10 cellular contexts compared by ENCODE assay signal in the genomic region with DNA sequence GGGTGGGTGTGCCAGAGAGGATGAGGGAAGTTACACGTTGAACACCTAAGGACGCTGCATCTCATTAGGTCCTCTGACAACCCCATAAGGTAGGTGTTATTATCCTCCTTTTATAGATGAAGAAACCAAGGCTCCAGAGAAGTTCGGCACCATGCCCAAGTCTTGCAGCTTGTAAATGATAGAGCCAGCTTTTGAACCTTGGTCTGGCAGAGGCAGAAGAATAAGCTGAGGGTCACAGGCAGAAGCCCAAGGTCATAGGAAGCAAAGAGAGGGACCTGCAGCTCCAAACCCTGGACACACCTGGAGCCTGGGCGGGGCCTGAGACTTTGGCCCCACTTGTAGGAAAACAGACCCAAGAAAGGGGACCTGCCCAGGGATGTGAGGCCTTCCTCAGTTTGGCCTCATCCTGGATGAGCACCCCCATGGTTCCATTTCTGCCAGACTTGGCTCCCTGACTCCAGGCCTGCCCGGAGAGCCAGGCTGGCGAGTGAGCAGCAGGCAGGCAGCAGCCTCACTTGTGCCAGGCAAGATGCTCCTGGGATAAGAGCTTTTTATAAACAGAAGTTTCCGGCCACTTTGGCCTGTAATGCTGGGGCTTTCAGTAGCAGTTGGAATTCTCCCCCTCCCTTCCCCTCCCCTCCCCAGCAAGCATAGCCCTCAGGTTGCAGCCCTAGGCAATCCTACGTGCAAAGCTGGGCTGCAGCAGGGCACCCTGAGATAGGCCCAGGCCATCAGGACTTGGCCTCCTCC. TPM values are rescaled to one million over a fixed set of nuclear protein-coding genes. Genes with fewer than 3 reads are reported as not detected.
DNase-seq lines count a peak whose midpoint lies in the region; ATAC-seq, FAIRE-seq and TF ChIP-seq lines count a peak whose summit lies in the region.
"Had no signal": no experiment of that assay in that cellular context is flagged by ENCODE, and none has a peak within 500 bp of the region (broad histone marks: within the 10 kb centered on the region; RNA-seq: fewer than 3 reads in every experiment).

No MANE protein-coding gene starts in this region.

- POLR2A ChIA-PET in PC-3 (lab: Charles Lee; ENCODE audit: unreplicated experiment) = interaction anchor here (0.7 kb wide), 1 partner anchor 13 kb away, joined by 19 read pairs; no protein-coding TSS in a partner anchor
- POLR2A ChIA-PET in endothelial cell of umbilical vein (lab: Charles Lee) = no interaction called here

- H3K4me3 ChIP-seq in PC-3 (ENCODE audit: low read length) = peak overlapping the region; percentile 71
- H3K4me3 ChIP-seq in endothelial cell of umbilical vein (replicated peaks in 1 of 3; ENCODE audit: insufficient read depth in 1 of 3, low read depth in 1 of 3, low read length in 3 of 3) = no peak overlapping the region
- no peak overlapping the region for H3K4me3 ChIP-seq in small intestine (ENCODE audit: low read depth in 1 of 2, low read length in 2 of 2)

- no peaks in the 10 kb centered on the region for H3K79me2 ChIP-seq in PC-3 (ENCODE audit: low read length)
- H3K79me2 ChIP-seq in endothelial cell of umbilical vein (ENCODE audit: control insufficient read depth, insufficient read depth, low read length) = no peaks in the 10 kb centered on the region

- no peak for ATAC-seq in PC-3

- H3K36me3 Mint-ChIP-seq in T-helper 1 cell treated with Interleukin-12 subunit alpha and Interleukin-12 subunit beta and Interleukin-4 antibody, amounts not matched to agents 30 μg/mL and 1 μg/mL, for 36 hours (ENCODE audit: low read depth) = peaks cover 5% of the 10 kb centered on the region

- H3K9me3 Mint-ChIP-seq in T-helper 1 cell treated with Interleukin-12 subunit alpha and Interleukin-12 subunit beta and Interleukin-4 antibody, amounts not matched to agents 30 μg/mL and 1 μg/mL, for 36 hours = no peaks in the 10 kb centered on the region

- BruUV-seq in PC-3 (replicated peaks; lab: Mats Ljungman, UMichigan) = no TSS peak
- BruUV-seq in endothelial cell of umbilical vein (replicated peaks; lab: Mats Ljungman, UMichigan) = no TSS peak

- H3K27ac Mint-ChIP-seq in T-helper 1 cell treated with Interleukin-12 subunit alpha and Interleukin-12 subunit beta and Interleukin-4 antibody, amounts not matched to agents 30 μg/mL and 1 μg/mL, for 36 hours = peak overlapping the region; percentile 57

- no peak overlapping the region for H3K27ac ChIP-seq in PC-3 (ENCODE audit: low read length)
- no peak overlapping the region for H3K27ac ChIP-seq in endothelial cell of umbilical vein (ENCODE audit: insufficient read depth, low read depth, low read length)
- H3K27ac ChIP-seq in small intestine (ENCODE audit: low read depth in 1 of 2, low read length in 1 of 2) = no peak overlapping the region

- no peak for DNase-seq in T-helper 1 cell
- no peak for DNase-seq in PC-3
- no peak for DNase-seq in endothelial cell of umbilical vein (ENCODE audit: low read depth, low spot score)
- peak; percentile 29 for DNase-seq in small intestine
- no peak for DNase-seq in AG08395 (ENCODE audit: low spot score)
- no peak for DNase-seq in erythroblast (lab: John Stamatoyannopoulos, UW)
- no peak for DNase-seq in GM12892 (ENCODE audit: insufficient read length)
- DNase-seq: activated effector memory CD4-positive, alpha-beta T cell treated with anti-CD3 and anti-CD28 coated beads, Interleukin-2, amount 50 U/mL, for 16 hours had no signal

- no peaks in the 10 kb centered on the region for H4K20me1 ChIP-seq in PC-3 (ENCODE audit: low read length)
- no peaks in the 10 kb centered on the region for H4K20me1 ChIP-seq in endothelial cell of umbilical vein (replicated peaks; ENCODE audit: control insufficient read depth, extremely low read depth, insufficient read depth, low read length)

- WGBS in small intestine, 3 donors = 31 to 62% (median 48%) methylated on average over 8 of the region's 8 CpGs

- FAIRE-seq in endothelial cell of umbilical vein (lab: Jason Lieb, UNC) = no peak
- no peak for FAIRE-seq in small intestine (lab: Jason Lieb, UNC)
- no peak for FAIRE-seq in GM12892 (lab: Jason Lieb, UNC)
- FAIRE-seq: GM19239 had no signal

- no peaks in the 10 kb centered on the region for H3K9me1 ChIP-seq in endothelial cell of umbilical vein (replicated peaks; ENCODE audit: control insufficient read depth, extremely low read depth, insufficient read depth, low read length)

- H3K4me1 ChIP-seq in PC-3 (ENCODE audit: insufficient read depth, low read length) (no peaks in the 10 kb centered on the region; the same call in 1 of the 2 replicates), endothelial cell of umbilical vein (ENCODE audit: control insufficient read depth, extremely low read depth, insufficient read depth, low read length) (peaks cover 10% of the 10 kb centered on the region), small intestine (ENCODE audit: control insufficient read depth in 2 of 2, insufficient read depth in 1 of 2, low read depth in 1 of 2, low read length in 1 of 2) (peaks cover 0 to 9% of the 10 kb centered on the region in 2 donors)

- H3K9ac ChIP-seq in PC-3 (ENCODE audit: low read length) (no peak overlapping the region), endothelial cell of umbilical vein (replicated peaks; ENCODE audit: extremely low read depth, insufficient read depth, low read length) (no peak overlapping the region)

- CTCF ChIA-PET in PC-3 (lab: Charles Lee) (no interaction called here), endothelial cell of umbilical vein (lab: Charles Lee) (interaction anchor here (1.2 to 2.3 kb wide), 4 partner anchors 10 to 43 kb away, joined by 5 to 14 read pairs (median 6); no protein-coding TSS in a partner anchor)

- H3K4me3 Mint-ChIP-seq in T-helper 1 cell treated with Interleukin-12 subunit alpha and Interleukin-12 subunit beta and Interleukin-4 antibody, amounts not matched to agents 30 μg/mL and 1 μg/mL, for 36 hours = peak overlapping the region; percentile 73

- dilution Hi-C loops in endothelial cell of umbilical vein (cut with MboI; ENCODE audit: extremely low pct_ligation_motif_present, low sequenced_read_pairs) = no loop called here

- no peaks in the 10 kb centered on the region for H3K9me3 ChIP-seq in PC-3 (ENCODE audit: low read length)
- no peaks in the 10 kb centered on the region for H3K9me3 ChIP-seq in endothelial cell of umbilical vein (replicated peaks; ENCODE audit: control insufficient read depth, insufficient read depth, low read length)
- H3K9me3 ChIP-seq in small intestine (ENCODE audit: control insufficient read depth, low read depth) = no peaks in the 10 kb centered on the region

- no peaks in the 10 kb centered on the region for H3K36me3 ChIP-seq in PC-3 (ENCODE audit: low read depth, low read length)
- H3K36me3 ChIP-seq in endothelial cell of umbilical vein (ENCODE audit: control insufficient read depth in 2 of 2, extremely low read depth in 1 of 2, insufficient read depth in 2 of 2, low read length in 2 of 2) = no peaks in the 10 kb centered on the region
- H3K36me3 ChIP-seq in small intestine (ENCODE audit: control insufficient read depth in 2 of 2, insufficient read depth in 2 of 2, low read length in 2 of 2) = no peaks in the 10 kb centered on the region

- H3F3A ChIP-seq in PC-3 (ENCODE audit: low read length, unreplicated experiment) = no peaks in the 10 kb centered on the region

- H3K9me2 ChIP-seq in PC-3 (replicated peaks; ENCODE audit: low read length) = no peaks in the 10 kb centered on the region

- H3K4me2 ChIP-seq in PC-3 (ENCODE audit: low read length) = peak overlapping the region; percentile 89
- H3K4me2 ChIP-seq in endothelial cell of umbilical vein (ENCODE audit: insufficient read depth, low read length) = peak overlapping the region; percentile 24

- peaks cover 48% of the 10 kb centered on the region for H3K27me3 Mint-ChIP-seq in T-helper 1 cell treated with Interleukin-12 subunit alpha and Interleukin-12 subunit beta and Interleukin-4 antibody, amounts not matched to agents 30 μg/mL and 1 μg/mL, for 36 hours (ENCODE audit: low read depth)

- H3K27me3 ChIP-seq in PC-3 (ENCODE audit: low read length) = peaks cover 17% of the 10 kb centered on the region
- peaks cover 28 to 33% of the 10 kb centered on the region in 2 experiments for H3K27me3 ChIP-seq in endothelial cell of umbilical vein (ENCODE audit: control insufficient read depth in 2 of 2, insufficient read depth in 2 of 2, low read length in 2 of 2)
- peaks cover 0 to 5% of the 10 kb centered on the region in 2 donors for H3K27me3 ChIP-seq in small intestine (ENCODE audit: control insufficient read depth in 2 of 2, insufficient read depth in 2 of 2, low read length in 2 of 2)

- intact Hi-C loops in PC-3 (cut with micrococcal nuclease) (loop anchor here (10.0 kb wide), 1 partner anchor 139 kb away; no protein-coding TSS in a partner anchor), endothelial cell of umbilical vein (cut with micrococcal nuclease) (loop anchor here (1.0 kb wide), 1 partner anchor 11 kb away; no protein-coding TSS in a partner anchor)

- H2AFZ ChIP-seq in PC-3 (ENCODE audit: low read length) (peak overlapping the region; percentile 79; the same call in 1 of the 2 replicates), endothelial cell of umbilical vein (ENCODE audit: low read depth, low read length) (no peak overlapping the region)

- peaks cover 26% of the 10 kb centered on the region for H3K4me1 Mint-ChIP-seq in T-helper 1 cell treated with Interleukin-12 subunit alpha and Interleukin-12 subunit beta and Interleukin-4 antibody, amounts not matched to agents 30 μg/mL and 1 μg/mL, for 36 hours (ENCODE audit: low read depth)

- TF ChIP-seq POLR2A in endothelial cell of umbilical vein (IDR thresholded peaks at IDR 0.05; ENCODE audit: low read depth, low read length) = no peak
- TF ChIP-seq POLR2A in erythroblast (IDR thresholded peaks at IDR 0.05; ENCODE audit: low read length) = no peak
- TF ChIP-seq POLR2A in GM12892 (IDR thresholded peaks at IDR 0.05; ENCODE audit: low read depth, low read length) = no peak

- TF ChIP-seq CTCF in PC-3 (conservative IDR thresholded peaks at IDR 0.05; ENCODE audit: low read depth, low read length) = no peak
- no peak for TF ChIP-seq CTCF in endothelial cell of umbilical vein (IDR thresholded peaks at IDR 0.05; ENCODE audit: extremely low read depth in 1 of 2, insufficient read depth in 1 of 2, low read depth in 1 of 2, low read length in 2 of 2)

RNA-seq across cellular contexts. Expression of gene KCNH2, which starts 2.4 kb away (rescaled TPM):
- total RNA-seq in PC-3 (2014; rRNA removed) (0.84 and 1.6 TPM in 2 replicates), endothelial cell of umbilical vein (0.09 TPM in 1 of 2 replicates, not detected in the other)
- polyA plus RNA-seq in endothelial cell of umbilical vein (0.03 and 0.10 TPM in 2 replicates), small intestine (1 to 10 TPM in 2 of 3 donors, not detected in 1; 2.4 to 5.7 TPM)
- 0.06 TPM in 2 replicates for polyA plus RNA-seq in endothelial cell of umbilical vein (2011; cell fraction: cytosol; rRNA removed)
- polyA plus RNA-seq in endothelial cell of umbilical vein (2011; cell fraction: nucleus; rRNA removed) = 0.07 and 0.15 TPM in 2 replicates
- 0.08 and 0.14 TPM in 2 replicates for polyA plus RNA-seq in endothelial cell of umbilical vein (2012)
- polyA minus RNA-seq in endothelial cell of umbilical vein = 3.1 TPM in 2 replicates
- polyA minus RNA-seq in endothelial cell of umbilical vein (2011; cell fraction: cytosol; rRNA and poly(A)+ RNA removed) = not detected
- not detected in 2 replicates for polyA minus RNA-seq in endothelial cell of umbilical vein (2011; cell fraction: nucleus; rRNA and poly(A)+ RNA removed)
- 0.11 TPM for polyA plus RNA-seq in GM12892 (2012; ENCODE audit: missing spikeins)

RNA-seq across cellular contexts. Expression of gene NOS3, which starts 15.1 kb away (rescaled TPM):
- total RNA-seq in PC-3 (2014; rRNA removed) = 0.66 and 2.5 TPM in 2 replicates
- total RNA-seq in endothelial cell of umbilical vein = 51.4 and 82.8 TPM in 2 replicates
- polyA plus RNA-seq in endothelial cell of umbilical vein = 95.1 and 120 TPM in 2 replicates
- polyA plus RNA-seq in endothelial cell of umbilical vein (2011; cell fraction: cytosol; rRNA removed) = 35.6 and 46.0 TPM in 2 replicates
- 101 and 123 TPM in 2 replicates for polyA plus RNA-seq in endothelial cell of umbilical vein (2011; cell fraction: nucleus; rRNA removed)
- polyA plus RNA-seq in endothelial cell of umbilical vein (2012) = 59.2 and 81.5 TPM in 2 replicates
- polyA minus RNA-seq in endothelial cell of umbilical vein = 55.3 and 69.1 TPM in 2 replicates
- polyA minus RNA-seq in endothelial cell of umbilical vein (2011; cell fraction: cytosol; rRNA and poly(A)+ RNA removed) = not detected
- polyA minus RNA-seq in endothelial cell of umbilical vein (2011; cell fraction: nucleus; rRNA and poly(A)+ RNA removed) = 40.8 and 66.5 TPM in 2 replicates
- 10 to 100 TPM in 1 of 3 donors, under 1 TPM in 2; 0.45 to 14.7 (median 0.54) TPM for polyA plus RNA-seq in small intestine
- 0.23 TPM for polyA plus RNA-seq in GM12892 (2012; ENCODE audit: missing spikeins)

RNA-seq across cellular contexts. Expression of gene ATG9B, which starts 48.6 kb away (rescaled TPM):
- 1.2 and 1.3 TPM in 2 replicates for total RNA-seq in PC-3 (2014; rRNA removed)
- not detected in 2 replicates for total RNA-seq in endothelial cell of umbilical vein
- polyA plus RNA-seq in endothelial cell of umbilical vein = 0.02 and 0.04 TPM in 2 replicates
- 0.03 and 0.10 TPM in 2 replicates for polyA plus RNA-seq in endothelial cell of umbilical vein (2011; cell fraction: cytosol; rRNA removed)
- polyA plus RNA-seq in endothelial cell of umbilical vein (2011; cell fraction: nucleus; rRNA removed) = 0.83 and 0.92 TPM in 2 replicates
- 2.6 and 4.2 TPM in 2 replicates for polyA plus RNA-seq in endothelial cell of umbilical vein (2012)
- 0.04 TPM in 1 of 2 replicates, not detected in the other for polyA minus RNA-seq in endothelial cell of umbilical vein
- not detected for polyA minus RNA-seq in endothelial cell of umbilical vein (2011; cell fraction: cytosol; rRNA and poly(A)+ RNA removed)
- polyA minus RNA-seq in endothelial cell of umbilical vein (2011; cell fraction: nucleus; rRNA and poly(A)+ RNA removed) = not detected in 2 replicates
- polyA plus RNA-seq in small intestine = 1 to 10 TPM in 1 of 3 donors, under 1 TPM in 2; 0.22 to 1.6 (median 0.52) TPM
- polyA plus RNA-seq in GM12892 (2012; ENCODE audit: missing spikeins) = 0.25 TPM

RNA-seq across cellular contexts. Expression of gene ABCB8, which starts 52.5 kb away (rescaled TPM):
- total RNA-seq in PC-3 (2014; rRNA removed) (58.4 and 95.7 TPM in 2 replicates), endothelial cell of umbilical vein (46.3 and 48.5 TPM in 2 replicates)
- polyA plus RNA-seq in endothelial cell of umbilical vein (38.0 and 43.2 TPM in 2 replicates), small intestine (10 to 100 TPM; 15.4 to 29.9 (median 15.7) TPM)
- polyA plus RNA-seq in endothelial cell of umbilical vein (2011; cell fraction: cytosol; rRNA removed) = 17.0 and 24.0 TPM in 2 replicates
- 72.9 and 73.6 TPM in 2 replicates for polyA plus RNA-seq in endothelial cell of umbilical vein (2011; cell fraction: nucleus; rRNA removed)
- 25.7 and 27.7 TPM in 2 replicates for polyA plus RNA-seq in endothelial cell of umbilical vein (2012)
- polyA minus RNA-seq in endothelial cell of umbilical vein = 31.4 and 40.4 TPM in 2 replicates
- polyA minus RNA-seq in endothelial cell of umbilical vein (2011; cell fraction: cytosol; rRNA and poly(A)+ RNA removed) = 24.2 TPM
- 27.7 and 42.7 TPM in 2 replicates for polyA minus RNA-seq in endothelial cell of umbilical vein (2011; cell fraction: nucleus; rRNA and poly(A)+ RNA removed)
- polyA plus RNA-seq in GM12892 (2012; ENCODE audit: missing spikeins) = 8.2 TPM

Comparison
In these comparisons a context has a peak if more than half of its experiments do, and no peak if none do; other contexts are left out.
1. RNA of gene NOS3, which starts 15.1 kb away (total RNA-seq): 51.4 to 82.8 TPM in endothelial cell of umbilical vein; 0.66 to 2.5 TPM in PC-3; every median in the first group is over 10 times any median in the second.